ENCODE assay signal across 23 cellular contexts in genomic region chr11:112605093-112605666, GRCh38.
DNase-seq lines count a peak whose midpoint lies in the region; ATAC-seq and TF ChIP-seq lines count a peak whose summit lies in the region.
"Had no signal": no experiment of that assay in that cellular context is flagged by ENCODE, and none has a peak within 500 bp of the region (broad histone marks: within the 10 kb centered on the region; RNA-seq: fewer than 3 reads in every experiment).

No MANE protein-coding gene starts in this region.

- no peaks in the 10 kb centered on the region for H3K9me3 ChIP-seq in tibial nerve
- no peaks in the 10 kb centered on the region for H3K9me3 ChIP-seq in left ventricle myocardium inferior (replicated peaks)
- H3K9me3 ChIP-seq in A673 (ENCODE audit: low read depth, low read length, poor library complexity, severe bottlenecking): no peaks in the 10 kb centered on the region
- H3K9me3 ChIP-seq in gastrocnemius medialis: no peaks in the 10 kb centered on the region
- H3K9me3 ChIP-seq: pancreas, sigmoid colon, upper lobe of right lung had no signal

- no peak overlapping the region for H3K4me3 Mint-ChIP-seq in activated CD4-positive, alpha-beta T cell treated with anti-CD3 and anti-CD28 coated beads for 36 hours
- H3K4me3 Mint-ChIP-seq: activated CD4-positive, alpha-beta T cell treated with anti-CD3 and anti-CD28 coated beads, Interleukin-2, amount 10 ng/mL, durations not matched to agents 7 days and 5 days; CD14-positive monocyte; natural killer cell had no signal

- no peaks in the 10 kb centered on the region for H3K9me3 Mint-ChIP-seq in activated CD4-positive, alpha-beta T cell treated with anti-CD3 and anti-CD28 coated beads for 36 hours (ENCODE audit: low read depth)
- H3K9me3 Mint-ChIP-seq: activated CD4-positive, alpha-beta T cell treated with anti-CD3 and anti-CD28 coated beads, Interleukin-2, amount 10 ng/mL, durations not matched to agents 7 days and 5 days; natural killer cell had no signal

- H3K4me3 ChIP-seq in tibial nerve (no peak overlapping the region), left ventricle myocardium inferior (no peak overlapping the region), A673 (ENCODE audit: low read depth, low read length, poor library complexity, severe bottlenecking) (no peak overlapping the region), gastrocnemius medialis (no peak overlapping the region)
- H3K4me3 ChIP-seq: pancreas, sigmoid colon, upper lobe of right lung had no signal

- POLR2A ChIA-PET in activated CD4-positive, alpha-beta T cell treated with anti-CD3 and anti-CD28 coated beads for 36 hours (lab: Charles Lee): no interaction called here
- POLR2A ChIA-PET in A673 (lab: Charles Lee; ENCODE audit: low non-redundant PET): no interaction called here

- no peaks in the 10 kb centered on the region for H3K4me1 Mint-ChIP-seq in activated CD4-positive, alpha-beta T cell treated with anti-CD3 and anti-CD28 coated beads for 36 hours
- H3K4me1 Mint-ChIP-seq: activated CD4-positive, alpha-beta T cell treated with anti-CD3 and anti-CD28 coated beads, Interleukin-2, amount 10 ng/mL, durations not matched to agents 7 days and 5 days; natural killer cell had no signal

- peaks cover 12% of the 10 kb centered on the region for H3K27me3 Mint-ChIP-seq in activated CD4-positive, alpha-beta T cell treated with anti-CD3 and anti-CD28 coated beads for 36 hours

- ATAC-seq in activated CD4-positive, alpha-beta T cell treated with anti-CD3 and anti-CD28 coated beads for 36 hours: peak; percentile 19
- ATAC-seq in gastrocnemius medialis: no peak
- ATAC-seq: natural killer cell, pancreas, Right ventricle myocardium inferior, upper lobe of right lung had no signal

- TF ChIP-seq CTCF in tibial nerve (IDR thresholded peaks at IDR 0.05) (no peak), left ventricle myocardium inferior (IDR thresholded peaks at IDR 0.05; ENCODE audit: borderline replicate concordance) (no peak), A673 (conservative IDR thresholded peaks at IDR 0.05; ENCODE audit: low read depth, low read length) (no peak), gastrocnemius medialis (IDR thresholded peaks at IDR 0.05 in 4 of 5, conservative IDR thresholded peaks at IDR 0.05 in 1 of 5) (no peak)

- H3K36me3 Mint-ChIP-seq in activated CD4-positive, alpha-beta T cell treated with anti-CD3 and anti-CD28 coated beads for 36 hours (ENCODE audit: low read depth): no peaks in the 10 kb centered on the region
- H3K36me3 Mint-ChIP-seq: natural killer cell had no signal

- peak overlapping the region; percentile 59 for H3K27ac ChIP-seq in angular gyrus (ENCODE audit: low read depth, low read length)
- peak overlapping the region in 2 of 4 donors; percentile 50 to 75 for H3K27ac ChIP-seq in tibial nerve
- no peak overlapping the region for H3K27ac ChIP-seq in left ventricle myocardium inferior (replicated peaks)
- H3K27ac ChIP-seq in A673 (ENCODE audit: low read depth, low read length, poor library complexity, severe bottlenecking): no peak overlapping the region
- H3K27ac ChIP-seq in gastrocnemius medialis: no peak overlapping the region
- H3K27ac ChIP-seq: pancreas, sigmoid colon, upper lobe of right lung had no signal

- DNase-seq in activated CD4-positive, alpha-beta T cell treated with anti-CD3 and anti-CD28 coated beads for 36 hours: no peak
- no peak for DNase-seq in activated CD4-positive, alpha-beta T cell treated with anti-CD3 and anti-CD28 coated beads for 48 hours
- DNase-seq in foreskin melanocyte (peak; percentile 97), tibial nerve (ENCODE audit: low spot score in 2 of 2) (no peak), left ventricle myocardium inferior (no peak), A673 (ENCODE audit: low spot score) (no peak), gastrocnemius medialis (no peak)
- DNase-seq: activated CD4-positive, alpha-beta T cell treated with anti-CD3 and anti-CD28 coated beads, Interleukin-2, amount 10 ng/mL, durations not matched to agents 7 days and 5 days; activated gamma-delta T cell; DMS79; GOT3; Karpas-422; mesendoderm; natural killer cell; NCI-H1105; NCI-H510A; pancreas; sigmoid colon; stimulated activated naive CD4-positive, alpha-beta T cell; upper lobe of right lung had no signal

- H3K36me3 ChIP-seq in tibial nerve: no peaks in the 10 kb centered on the region
- no peaks in the 10 kb centered on the region for H3K36me3 ChIP-seq in left ventricle myocardium inferior
- no peaks in the 10 kb centered on the region for H3K36me3 ChIP-seq in A673 (ENCODE audit: insufficient read depth, low read length, poor library complexity, severe bottlenecking)
- no peaks in the 10 kb centered on the region for H3K36me3 ChIP-seq in gastrocnemius medialis
- H3K36me3 ChIP-seq: pancreas, sigmoid colon, upper lobe of right lung had no signal

- H3K27me3 ChIP-seq in tibial nerve (no peaks in the 10 kb centered on the region), left ventricle myocardium inferior (ENCODE audit: low read depth) (no peaks in the 10 kb centered on the region), A673 (replicated peaks; ENCODE audit: insufficient read depth, low read depth, low read length, poor library complexity) (no peaks in the 10 kb centered on the region), gastrocnemius medialis (no peaks in the 10 kb centered on the region)
- H3K27me3 ChIP-seq: pancreas, sigmoid colon, upper lobe of right lung had no signal

- TF ChIP-seq POLR2A in tibial nerve (IDR thresholded peaks at IDR 0.05) (no peak), gastrocnemius medialis (IDR thresholded peaks at IDR 0.05) (no peak)

- peak; percentile 45 to 85 for TF ChIP-seq EP300 in tibial nerve (IDR thresholded peaks at IDR 0.05)

- no peak overlapping the region for H3K27ac Mint-ChIP-seq in activated CD4-positive, alpha-beta T cell treated with anti-CD3 and anti-CD28 coated beads for 36 hours
- H3K27ac Mint-ChIP-seq: activated CD4-positive, alpha-beta T cell treated with anti-CD3 and anti-CD28 coated beads, Interleukin-2, amount 10 ng/mL, durations not matched to agents 7 days and 5 days; CD14-positive monocyte; natural killer cell had no signal

- intact Hi-C loops in activated CD4-positive, alpha-beta T cell treated with anti-CD3 and anti-CD28 coated beads for 36 hours (cut with DNase I, micrococcal nuclease): no loop called here
- intact Hi-C loops in left ventricle myocardium inferior (cut with micrococcal nuclease) (no loop called here), A673 (cut with micrococcal nuclease; ENCODE audit: unreplicated experiment) (no loop called here), gastrocnemius medialis (cut with DNase I; ENCODE audit: low total_unique reads) (no loop called here)

- CTCF ChIA-PET in activated CD4-positive, alpha-beta T cell treated with anti-CD3 and anti-CD28 coated beads for 36 hours (lab: Charles Lee): interaction anchor here (1.1 kb wide), 1 partner anchor 13 kb away, joined by 4 read pairs; no protein-coding TSS in a partner anchor
- CTCF ChIA-PET in A673 (lab: Charles Lee): interaction anchor here (1.0 kb wide), 1 partner anchor 190 kb away, joined by 4 read pairs; no protein-coding TSS in a partner anchor

- H3K4me1 ChIP-seq in tibial nerve (peaks cover 0 to 22% (median 0%) of the 10 kb centered on the region in 4 donors), left ventricle myocardium inferior (no peaks in the 10 kb centered on the region), A673 (ENCODE audit: insufficient read depth, low read length, poor library complexity, severe bottlenecking) (peaks cover 37% of the 10 kb centered on the region), gastrocnemius medialis (peaks cover 0 to 19% of the 10 kb centered on the region in 2 donors)
- H3K4me1 ChIP-seq: pancreas, sigmoid colon, upper lobe of right lung had no signal

- no TSS peak for BruUV-seq in A673 (replicated peaks; lab: Mats Ljungman, UMichigan)

- in situ Hi-C loops in gastrocnemius medialis (cut with MboI; ENCODE audit: low sequenced_read_pairs in 4 of 4): no loop called here
